Comparison of ENCODE assay signal across 25 cellular contexts in the genomic region with DNA sequence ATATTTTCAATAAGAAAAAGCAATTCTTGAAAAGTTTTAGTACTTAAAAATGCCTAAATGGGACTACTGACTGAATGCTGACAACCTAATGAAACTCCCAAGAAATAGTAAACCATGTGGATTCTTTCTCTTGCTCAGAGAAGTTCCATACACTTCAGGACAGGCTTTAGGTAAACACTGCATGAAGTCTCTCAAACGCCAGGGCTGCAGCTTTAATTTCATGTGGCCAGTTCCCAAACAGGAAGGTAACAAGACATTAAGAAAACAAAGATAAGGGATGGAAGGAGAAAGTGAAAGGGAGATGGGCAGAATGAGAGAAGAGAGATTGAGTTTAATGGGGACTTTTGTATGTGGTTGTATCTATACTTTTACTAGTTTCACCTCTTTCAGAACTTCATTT.
"Had no signal": no experiment of that assay in that cellular context is flagged by ENCODE, and none has a peak within 500 bp of the region (broad histone marks: within the 10 kb centered on the region; RNA-seq: fewer than 3 reads in every experiment).

No MANE protein-coding gene starts in this region.

- H3K4me2 ChIP-seq: neural progenitor cell had no signal

- H3K4me1 ChIP-seq: esophagus muscularis mucosa, foreskin keratinocyte, heart right ventricle, lower lobe of right lung, neural progenitor cell, parathyroid adenoma, right lobe of liver, transverse colon, upper lobe of right lung, uterus had no signal

- H3K4me1 Mint-ChIP-seq: endodermal cell; natural killer cell; neural progenitor cell; stimulated activated naive B cell treated with anti-CD40 and anti-IgM and Interleukin-4, amounts not matched to agents 10 μg/mL and 1 μg/mL and 100 μg/mL, for 72 hours had no signal

- H3K9me3 Mint-ChIP-seq: endodermal cell; neural progenitor cell; stimulated activated naive B cell treated with anti-CD40 and anti-IgM and Interleukin-4, amounts not matched to agents 10 μg/mL and 1 μg/mL and 100 μg/mL, for 72 hours had no signal

- H2AFZ ChIP-seq: neural progenitor cell, parathyroid adenoma had no signal

- H3K36me3 ChIP-seq: esophagus muscularis mucosa, gastroesophageal sphincter, heart right ventricle, lower lobe of right lung, neural progenitor cell, right lobe of liver, transverse colon, upper lobe of right lung, uterus had no signal

- H3K27me3 Mint-ChIP-seq: progenitor cell of endocrine pancreas; stimulated activated naive B cell treated with anti-CD40 and anti-IgM and Interleukin-4, amounts not matched to agents 10 μg/mL and 1 μg/mL and 100 μg/mL, for 72 hours had no signal

- H3K27ac ChIP-seq: dorsolateral prefrontal cortex, esophagus muscularis mucosa, foreskin keratinocyte, gastroesophageal sphincter, heart right ventricle, lower lobe of right lung, neural progenitor cell, parathyroid adenoma, right lobe of liver, transverse colon, upper lobe of right lung, uterus had no signal

- ATAC-seq: foreskin keratinocyte; gastroesophageal sphincter; heart right ventricle; left cardiac atrium; left ventricle myocardium superior; lower lobe of right lung; natural killer cell; right lobe of liver; stimulated activated naive B cell treated with anti-CD40 and anti-IgM and Interleukin-4, amounts not matched to agents 10 μg/mL and 1 μg/mL and 100 μg/mL, for 72 hours; upper lobe of right lung had no signal

- H3K9ac ChIP-seq: neural progenitor cell, parathyroid adenoma had no signal

- H3K79me2 ChIP-seq: parathyroid adenoma had no signal

- H3K27ac Mint-ChIP-seq: endodermal cell; natural killer cell; neural progenitor cell; progenitor cell of endocrine pancreas; stimulated activated naive B cell treated with anti-CD40 and anti-IgM and Interleukin-4, amounts not matched to agents 10 μg/mL and 1 μg/mL and 100 μg/mL, for 72 hours; stimulated activated naive CD8-positive, alpha-beta T cell treated with anti-CD3 and anti-CD28 coated beads, Interleukin-15, Interleukin-2, amounts not matched to agents 100 ng/mL and 50 ng/mL, for 24 hours had no signal

- H3K9me3 ChIP-seq: esophagus muscularis mucosa, gastroesophageal sphincter, heart right ventricle, lower lobe of right lung, right lobe of liver, transverse colon, upper lobe of right lung, uterus had no signal

- H3K4me3 ChIP-seq: dorsolateral prefrontal cortex, esophagus muscularis mucosa, gastroesophageal sphincter, heart right ventricle, lower lobe of right lung, neural progenitor cell, right lobe of liver, transverse colon, upper lobe of right lung, uterus had no signal

- H3K27me3 ChIP-seq: esophagus muscularis mucosa, foreskin keratinocyte, gastroesophageal sphincter, heart right ventricle, neural progenitor cell, right lobe of liver, transverse colon, upper lobe of right lung, uterus had no signal

- H3K4me3 Mint-ChIP-seq: endodermal cell; natural killer cell; neural progenitor cell; stimulated activated naive B cell treated with anti-CD40 and anti-IgM and Interleukin-4, amounts not matched to agents 10 μg/mL and 1 μg/mL and 100 μg/mL, for 72 hours; stimulated activated naive CD8-positive, alpha-beta T cell treated with anti-CD3 and anti-CD28 coated beads, Interleukin-15, Interleukin-2, amounts not matched to agents 100 ng/mL and 50 ng/mL, for 24 hours had no signal

- FAIRE-seq: islet of Langerhans, small intestine had no signal

- DNase-seq: dorsolateral prefrontal cortex; effector CD4-positive, alpha-beta T cell; endodermal cell; foreskin keratinocyte; heart right ventricle; hippocampal formation; left cardiac atrium; left ventricle myocardium superior; lower lobe of right lung; natural killer cell; right lobe of liver; small intestine; stimulated activated CD4-positive, alpha-beta T cell treated with anti-CD3 and anti-CD28 coated beads, Interleukin-15, amount 100 ng/mL, for 24 hours; stimulated activated CD4-positive, alpha-beta T cell treated with anti-CD3 and anti-CD28 coated beads, Interleukin-2, amount 100 ng/mL, for 48 hours; stimulated activated naive B cell treated with anti-CD40 and anti-IgM and Interleukin-4, amounts not matched to agents 10 μg/mL and 1 μg/mL and 100 μg/mL, for 72 hours; transverse colon; upper lobe of right lung; uterus had no signal

- H3K36me3 Mint-ChIP-seq: natural killer cell; neural progenitor cell; stimulated activated naive B cell treated with anti-CD40 and anti-IgM and Interleukin-4, amounts not matched to agents 10 μg/mL and 1 μg/mL and 100 μg/mL, for 72 hours had no signal
